ENCODE assay signal across 12 cellular contexts in genomic region chr11:64290894-64291745, GRCh38. TPM values are rescaled to one million over a fixed set of nuclear protein-coding genes. Genes with fewer than 3 reads are reported as not detected.
A peak's percentile ranks its signal among the peaks of the same experiment; 100 is the strongest.
DNase-seq lines count a peak whose midpoint lies in the region; ATAC-seq and TF ChIP-seq lines count a peak whose summit lies in the region.
"Had no signal": no experiment of that assay in that cellular context is flagged by ENCODE, and none has a peak within 500 bp of the region (broad histone marks: within the 10 kb centered on the region; RNA-seq: fewer than 3 reads in every experiment).

Gene KCNK4 (plus strand): TSS chr11:64291302. CDS start chr11:64293019, 1,717 bp downstream.

- TF ChIP-seq POLR2A in testis (IDR thresholded peaks at IDR 0.05) = no peak

- H3K4me3 ChIP-seq in brain microvascular endothelial cell (ENCODE audit: low read depth, low read length) = peak within 1 kb of the TSS; percentile 15
- peak within 1 kb of the TSS; percentile 34 to 38 for H3K4me3 ChIP-seq in testis

- peak; percentile 12 to 13 for ATAC-seq in activated T-cell treated with anti-CD3 and anti-CD28 coated beads, Interleukin-2, amount 50 U/mL, for 4 hours
- ATAC-seq in memory B cell (ENCODE audit: low read depth) (no peak), GM18907 (IDR thresholded peaks at IDR 0.05; ENCODE audit: unreplicated experiment) (no peak)

- H3K4me1 Mint-ChIP-seq in activated T-cell treated with anti-CD3 and anti-CD28 coated beads, Interleukin-2, amount 50 U/mL, for 4 hours (ENCODE audit: low read depth) = peaks cover 11% of the 10 kb centered on the region
- H3K4me1 Mint-ChIP-seq in memory B cell = peaks cover 14% of the 10 kb centered on the region

- peak within 1 kb of the TSS; percentile 61 for H3K4me3 Mint-ChIP-seq in activated T-cell treated with anti-CD3 and anti-CD28 coated beads, Interleukin-2, amount 50 U/mL, for 4 hours
- peak within 1 kb of the TSS; percentile 87 for H3K4me3 Mint-ChIP-seq in memory B cell

- peaks cover 3% of the 10 kb centered on the region for H3K36me3 Mint-ChIP-seq in activated T-cell treated with anti-CD3 and anti-CD28 coated beads, Interleukin-2, amount 50 U/mL, for 4 hours (ENCODE audit: insufficient read depth)
- no peaks in the 10 kb centered on the region for H3K36me3 Mint-ChIP-seq in memory B cell

- no peak for TF ChIP-seq CTCF in brain microvascular endothelial cell (IDR thresholded peaks at IDR 0.05; ENCODE audit: low read depth, low read length, missing control alignments)
- no peak for TF ChIP-seq CTCF in testis (IDR thresholded peaks at IDR 0.05)

- H3K27me3 ChIP-seq in brain microvascular endothelial cell (replicated peaks) (peaks cover 44% of the 10 kb centered on the region), testis (no peaks in the 10 kb centered on the region)

- H3K36me3 ChIP-seq in brain microvascular endothelial cell (replicated peaks) (no peaks in the 10 kb centered on the region), testis (ENCODE audit: low read depth, missing control alignments) (no peaks in the 10 kb centered on the region)

- no peaks in the 10 kb centered on the region for H3K9me3 ChIP-seq in testis

- 8 to 19% methylated on average over 6 to 40 of the region's 51 CpGs for whole genome bisulfite sequencing in testis, 2 donors

- H3K27me3 Mint-ChIP-seq in activated T-cell treated with anti-CD3 and anti-CD28 coated beads, Interleukin-2, amount 50 U/mL, for 4 hours (ENCODE audit: low read depth) = peaks cover 42% of the 10 kb centered on the region
- H3K27me3 Mint-ChIP-seq in memory B cell = peaks cover 19% of the 10 kb centered on the region

- H3K9me3 Mint-ChIP-seq in activated T-cell treated with anti-CD3 and anti-CD28 coated beads, Interleukin-2, amount 50 U/mL, for 4 hours = no peaks in the 10 kb centered on the region
- no peaks in the 10 kb centered on the region for H3K9me3 Mint-ChIP-seq in memory B cell
- H3K9me3 Mint-ChIP-seq: activated naive CD4-positive, alpha-beta T cell treated with anti-CD3 and anti-CD28 coated beads, Interleukin-2, amount 10 ng/mL, durations not matched to agents 7 days and 5 days had no signal

- intact Hi-C loops in testis (cut with DNase I; ENCODE audit: low total_unique reads) = loop anchor here (10.0 kb wide), 1 partner anchor 86 kb away; the partner anchor contains the start of gene FERMT3

- peaks cover 25% of the 10 kb centered on the region for H3K4me1 ChIP-seq in testis

- in situ Hi-C loops in brain microvascular endothelial cell (cut with HindIII; ENCODE audit: low pct_ligation_motif_present, low sequenced_read_pairs) = no loop called here

- no peak for DNase-seq in activated T-cell treated with anti-CD3 and anti-CD28 coated beads, Interleukin-2, amount 50 U/mL, for 4 hours
- no peak for DNase-seq in activated T-cell treated with anti-CD3 and anti-CD28 coated beads, Interleukin-2, amount 50 U/mL, for 48 hours
- DNase-seq in brain microvascular endothelial cell (no peak), memory B cell (ENCODE audit: low spot score in 2 of 2) (no peak), testis (no peak), SKM-1 treated with dmso at 0.1 percent for 144 hours (lab: John Stamatoyannopoulos, UW; ENCODE audit: unreplicated experiment) (no peak), foreskin melanocyte (no peak)
- DNase-seq: MV-4-11; stimulated activated CD4-positive, alpha-beta T cell treated with anti-CD3 and anti-CD28 coated beads, Interleukin-4, amount 100 ng/mL, for 24 hours had no signal

- H3K27ac Mint-ChIP-seq in memory B cell = no peak within 1 kb of the TSS
- H3K27ac Mint-ChIP-seq: activated naive CD4-positive, alpha-beta T cell treated with anti-CD3 and anti-CD28 coated beads, Interleukin-2, amount 10 ng/mL, durations not matched to agents 7 days and 5 days had no signal

- H3K27ac ChIP-seq in brain microvascular endothelial cell (no peak within 1 kb of the TSS), testis (no peak within 1 kb of the TSS)

RNA-seq across cellular contexts. Expression of gene KCNK4, which starts in this region (rescaled TPM):
- not detected for total RNA-seq in activated T-cell treated with anti-CD3 and anti-CD28 coated beads, Interleukin-2, amount 50 U/mL, for 4 hours
- total RNA-seq in testis = under 1 TPM in 1 of 2 donors, not detected in 1; 0.24 TPM
- not detected for polyA plus RNA-seq in testis (ENCODE audit: insufficient read depth, low read depth, low replicate concordance)
- total RNA-seq: SK-MEL-5 had no signal

Comparison
In these comparisons a context has a peak if more than half of its experiments do, and no peak if none do; other contexts are left out.
1. Peak in ATAC-seq in activated T-cell treated with anti-CD3 and anti-CD28 coated beads, Interleukin-2, amount 50 U/mL, for 4 hours; RNA of the gene not detected or under 1 TPM.